In genomic region chr18:48934400-48934707, GRCh38 we compare ENCODE assay signal across 8 cellular contexts. TPM values are rescaled to one million over a fixed set of nuclear protein-coding genes. Genes with fewer than 3 reads are reported as not detected.
A peak's percentile ranks its signal among the peaks of the same experiment; 100 is the strongest.
DNase-seq lines count a peak whose midpoint lies in the region; ATAC-seq and TF ChIP-seq lines count a peak whose summit lies in the region.

No MANE protein-coding gene starts in this region.

- peaks cover 91% of the 10 kb centered on the region for H3K4me1 Mint-ChIP-seq in activated T-cell treated with anti-CD3 and anti-CD28 coated beads, Interleukin-2, amount 50 U/mL, for 72 hours (ENCODE audit: low read depth)

- H3K36me3 ChIP-seq in left lung (peaks cover 0 to 15% of the 10 kb centered on the region in 2 donors), transverse colon (no peaks in the 10 kb centered on the region), mucosa of descending colon (ENCODE audit: low read depth) (no peaks in the 10 kb centered on the region)

- peak overlapping the region; percentile 78 to 85 for H3K27ac ChIP-seq in left lung
- H3K27ac ChIP-seq in transverse colon = peak overlapping the region; percentile 88 to 98 (median 92)

- WGBS in transverse colon (ENCODE audit: low coverage in 1 of 2), 2 donors = 46 to 74% methylated on average over 4 of the region's 4 CpGs

- TF ChIP-seq POLR2A in transverse colon (IDR thresholded peaks at IDR 0.05) = no peak

- H3K27ac Mint-ChIP-seq in activated T-cell treated with anti-CD3 and anti-CD28 coated beads, Interleukin-2, amount 50 U/mL, for 72 hours = peak overlapping the region; percentile 90
- H3K27ac Mint-ChIP-seq in activated naive CD4-positive, alpha-beta T cell treated with anti-CD3 and anti-CD28 coated beads, Interleukin-2, amount 50 U/mL, for 72 hours = peak overlapping the region; percentile 89 to 93

- no peaks in the 10 kb centered on the region for H3K27me3 Mint-ChIP-seq in activated T-cell treated with anti-CD3 and anti-CD28 coated beads, Interleukin-2, amount 50 U/mL, for 72 hours (ENCODE audit: low read depth)

- intact Hi-C loops in left lung (cut with DNase I) = no loop called here
- intact Hi-C loops in transverse colon (cut with DNase I; ENCODE audit: low total_unique reads) = no loop called here
- intact Hi-C loops in mucosa of descending colon (cut with DNase I, micrococcal nuclease) = no loop called here

- TF ChIP-seq CTCF in left lung (IDR thresholded peaks at IDR 0.05) = no peak
- no peak for TF ChIP-seq CTCF in transverse colon (IDR thresholded peaks at IDR 0.05)
- TF ChIP-seq CTCF in GM10266 (IDR thresholded peaks at IDR 0.05; ENCODE audit: control insufficient read depth, insufficient read depth, low read depth, missing control alignments) = no peak
- TF ChIP-seq CTCF in mucosa of descending colon (IDR thresholded peaks at IDR 0.05) = no peak

- peaks cover 0 to 6% of the 10 kb centered on the region in 2 donors for H3K36me3 Mint-ChIP-seq in activated T-cell treated with anti-CD3 and anti-CD28 coated beads, Interleukin-2, amount 50 U/mL, for 72 hours (ENCODE audit: insufficient read depth in 2 of 2)
- peaks cover 8 to 15% of the 10 kb centered on the region in 2 donors for H3K36me3 Mint-ChIP-seq in activated naive CD4-positive, alpha-beta T cell treated with anti-CD3 and anti-CD28 coated beads, Interleukin-2, amount 50 U/mL, for 72 hours

- no peaks in the 10 kb centered on the region for H3K27me3 ChIP-seq in left lung
- H3K27me3 ChIP-seq in transverse colon = no peaks in the 10 kb centered on the region

- peak overlapping the region; percentile 89 to 90 for H3K4me3 Mint-ChIP-seq in activated T-cell treated with anti-CD3 and anti-CD28 coated beads, Interleukin-2, amount 50 U/mL, for 72 hours

- H3K4me3 ChIP-seq in left lung (peak overlapping the region in 1 of 2 donors; percentile 13), transverse colon (no peak overlapping the region), mucosa of descending colon (no peak overlapping the region)

- in situ Hi-C loops in transverse colon (cut with MboI; ENCODE audit: low pct_ligation_motif_present in 1 of 4, low pct_unique_long_range_greater_than_20kb in 1 of 4, low sequenced_read_pairs in 3 of 4) = no loop called here

- H3K9me3 ChIP-seq in left lung (no peaks in the 10 kb centered on the region), transverse colon (no peaks in the 10 kb centered on the region), mucosa of descending colon (no peaks in the 10 kb centered on the region)

- DNase-seq in activated T-cell treated with anti-CD3 and anti-CD28 coated beads, Interleukin-2, amount 50 U/mL, for 72 hours = no peak
- no peak for DNase-seq in activated T-cell treated with anti-CD3 and anti-CD28 coated beads, Interleukin-2, amount 50 U/mL, for 48 hours
- DNase-seq in activated naive CD4-positive, alpha-beta T cell treated with anti-CD3 and anti-CD28 coated beads, Interleukin-2, amount 50 U/mL, for 72 hours (ENCODE audit: low spot score in 2 of 2) = no peak
- no peak for DNase-seq in left lung
- no peak for DNase-seq in transverse colon
- DNase-seq in NCI-H526 treated with DMSO at 0.1 percent for 48 hours (lab: John Stamatoyannopoulos, UW) = no peak
- DNase-seq in GM10266 (ENCODE audit: extremely low spot score) = no peak
- no peak for DNase-seq in mucosa of descending colon

- no peaks in the 10 kb centered on the region for H3K9me3 Mint-ChIP-seq in activated T-cell treated with anti-CD3 and anti-CD28 coated beads, Interleukin-2, amount 50 U/mL, for 72 hours
- H3K9me3 Mint-ChIP-seq in activated naive CD4-positive, alpha-beta T cell treated with anti-CD3 and anti-CD28 coated beads, Interleukin-2, amount 50 U/mL, for 72 hours = no peaks in the 10 kb centered on the region

- H3K4me1 ChIP-seq in left lung (peaks cover 81 to 97% of the 10 kb centered on the region in 2 donors), transverse colon (peaks cover 84 to 99% (median 94%) of the 10 kb centered on the region in 4 donors), mucosa of descending colon (ENCODE audit: low read depth) (peaks cover 87% of the 10 kb centered on the region)

- TF ChIP-seq EP300 in transverse colon (IDR thresholded peaks at IDR 0.05; ENCODE audit: low read depth) = no peak

- no peak for ATAC-seq in activated T-cell treated with anti-CD3 and anti-CD28 coated beads, Interleukin-2, amount 50 U/mL, for 72 hours (replicated peaks in 1 of 2)
- no peak for ATAC-seq in activated naive CD4-positive, alpha-beta T cell treated with anti-CD3 and anti-CD28 coated beads, Interleukin-2, amount 50 U/mL, for 72 hours
- ATAC-seq in left lung (no peak), mucosa of descending colon (no peak)

RNA-seq across cellular contexts. Expression of gene SMAD7, which starts 16.4 kb away (rescaled TPM):
- total RNA-seq in activated T-cell treated with anti-CD3 and anti-CD28 coated beads, Interleukin-2, amount 50 U/mL, for 72 hours = 10 to 100 TPM; 14.9 to 21.7 TPM
- 10 to 100 TPM; 13.4 to 14.6 TPM for total RNA-seq in activated naive CD4-positive, alpha-beta T cell treated with anti-CD3 and anti-CD28 coated beads, Interleukin-2, amount 50 U/mL, for 72 hours
- total RNA-seq in left lung (10 to 100 TPM; 43.3 to 46.3 TPM), transverse colon (100 to 1,000 TPM in 1 of 4 donors, 10 to 100 TPM in 3; 76.0 to 199 (median 77.1) TPM), mucosa of descending colon (10 to 100 TPM; 22.3 to 67.4 (median 33.1) TPM)
